Comparison of ENCODE assay signal across 10 cellular contexts in the genomic region with DNA sequence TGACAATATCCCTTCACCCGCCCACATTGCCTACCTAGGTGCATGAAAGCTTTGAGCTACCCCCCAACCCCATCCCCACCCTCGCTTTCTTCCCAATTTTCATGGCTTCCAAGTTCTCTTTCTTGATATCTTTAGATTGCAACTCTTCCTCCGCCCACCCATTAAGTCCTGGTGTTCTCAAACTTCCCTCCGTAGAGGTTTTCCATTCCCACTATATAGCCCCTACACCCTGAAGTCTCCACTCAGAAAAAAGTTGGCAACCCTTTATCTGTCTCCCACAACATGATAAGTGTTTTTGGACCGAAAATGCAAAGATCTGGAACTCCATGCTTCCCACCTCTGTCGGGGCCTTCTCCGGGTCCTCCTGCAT. TPM values are rescaled to one million over a fixed set of nuclear protein-coding genes. Genes with fewer than 3 reads are reported as not detected.
A peak's percentile ranks its signal among the peaks of the same experiment; 100 is the strongest.
DNase-seq lines count a peak whose midpoint lies in the region; TF ChIP-seq lines count a peak whose summit lies in the region.
"Had no signal": no experiment of that assay in that cellular context is flagged by ENCODE, and none has a peak within 500 bp of the region (broad histone marks: within the 10 kb centered on the region; RNA-seq: fewer than 3 reads in every experiment).

No MANE protein-coding gene starts in this region.

- no peaks in the 10 kb centered on the region for H3K9me3 Mint-ChIP-seq in activated naive CD8-positive, alpha-beta T cell treated with anti-CD3 and anti-CD28 coated beads for 36 hours

- H3K27me3 ChIP-seq in iPS-20b (ENCODE audit: insufficient read depth, low read length) = no peaks in the 10 kb centered on the region
- H3K27me3 ChIP-seq in stomach = no peaks in the 10 kb centered on the region

- 19 to 26% (median 21%) methylated on average over 7 of the region's 7 CpGs for WGBS in stomach, 5 donors

- intact Hi-C loops in stomach (cut with DNase I; ENCODE audit: low total_unique reads) = no loop called here

- DNase-seq in DMS 273 (lab: John Stamatoyannopoulos, UW; ENCODE audit: unreplicated experiment) (peak; percentile 46), DMS 273 treated with DMSO at 0.1 percent for 48 hours (lab: John Stamatoyannopoulos, UW) (no peak), stomach (no peak), NOMO-1 (lab: John Stamatoyannopoulos, UW; ENCODE audit: unreplicated experiment in 2 of 2) (no peak), AG08395 (ENCODE audit: low spot score) (no peak), HuH-7.5 (ENCODE audit: low spot score) (no peak)
- no peak for DNase-seq in activated naive CD8-positive, alpha-beta T cell treated with anti-CD3 and anti-CD28 coated beads for 36 hours

- no peak for TF ChIP-seq EP300 in stomach (IDR thresholded peaks at IDR 0.05)

- no peak for TF ChIP-seq POLR2A in stomach (IDR thresholded peaks at IDR 0.05)

- no peaks in the 10 kb centered on the region for H3K9me3 ChIP-seq in iPS-20b (ENCODE audit: insufficient read depth, low read depth, low read length)
- H3K9me3 ChIP-seq in stomach = no peaks in the 10 kb centered on the region

- peak overlapping the region; percentile 71 for H3K4me3 ChIP-seq in iPS-20b (ENCODE audit: low read length)
- H3K4me3 ChIP-seq in stomach = peak overlapping the region; percentile 54 to 85 (median 69)

- H3K9ac ChIP-seq in iPS-20b (ENCODE audit: low read depth, low read length) = peak overlapping the region; percentile 40; the same call in 1 of the 2 replicates

- H3K4me3 Mint-ChIP-seq in activated naive CD8-positive, alpha-beta T cell treated with anti-CD3 and anti-CD28 coated beads for 36 hours = peak overlapping the region; percentile 87

- TF ChIP-seq CTCF in stomach (IDR thresholded peaks at IDR 0.05) = no peak

- H3K36me3 ChIP-seq in iPS-20b (ENCODE audit: insufficient read depth, low read depth, low read length) = no peaks in the 10 kb centered on the region
- H3K36me3 ChIP-seq in stomach = peaks cover under 1 to 4% (median 2%) of the 10 kb centered on the region in 4 donors

- peaks cover 8% of the 10 kb centered on the region for H3K36me3 Mint-ChIP-seq in activated naive CD8-positive, alpha-beta T cell treated with anti-CD3 and anti-CD28 coated beads for 36 hours

- H3K4me1 Mint-ChIP-seq in activated naive CD8-positive, alpha-beta T cell treated with anti-CD3 and anti-CD28 coated beads for 36 hours = peaks cover 9% of the 10 kb centered on the region

- H3K27me3 Mint-ChIP-seq in activated naive CD8-positive, alpha-beta T cell treated with anti-CD3 and anti-CD28 coated beads for 36 hours = no peaks in the 10 kb centered on the region

- no peaks in the 10 kb centered on the region; the same call in 1 of the 2 replicates for H3K4me1 ChIP-seq in iPS-20b (ENCODE audit: insufficient read depth, low read length)
- H3K4me1 ChIP-seq in stomach = peaks cover 9 to 30% (median 19%) of the 10 kb centered on the region in 4 donors

- no peak overlapping the region for H3K27ac ChIP-seq in iPS-20b (ENCODE audit: low read length)
- H3K27ac ChIP-seq in stomach = peak overlapping the region; percentile 89 to 96 (median 94)

- H3K27ac Mint-ChIP-seq in activated naive CD8-positive, alpha-beta T cell treated with anti-CD3 and anti-CD28 coated beads for 36 hours = peak overlapping the region; percentile 72

RNA-seq across cellular contexts. Expression of gene ZNF70, which starts 0.6 kb away (rescaled TPM):
- total RNA-seq in activated naive CD8-positive, alpha-beta T cell treated with anti-CD3 and anti-CD28 coated beads for 36 hours = 1 to 10 TPM; 1.9 to 2.4 TPM
- total RNA-seq in stomach = 1 to 10 TPM in 4 of 5 donors, under 1 TPM in 1; 0.87 to 9.4 (median 4.5) TPM
- under 1 TPM; 0.58 to 0.68 (median 0.61) TPM for polyA plus RNA-seq in stomach

RNA-seq across cellular contexts. Expression of gene VPREB3, which starts 3.9 kb away (rescaled TPM):
- under 1 TPM in 1 of 2 experiments, not detected in 1; 0.48 TPM for total RNA-seq in activated naive CD8-positive, alpha-beta T cell treated with anti-CD3 and anti-CD28 coated beads for 36 hours
- total RNA-seq in stomach = not detected
- polyA plus RNA-seq in stomach = 1 to 10 TPM; 1.1 to 8.7 (median 7.8) TPM
- total RNA-seq: glomerular endothelial cell, M059J had no signal

RNA-seq across cellular contexts. Expression of gene C22orf15, which starts 12.4 kb away (rescaled TPM):
- total RNA-seq in activated naive CD8-positive, alpha-beta T cell treated with anti-CD3 and anti-CD28 coated beads for 36 hours = under 1 TPM; 0.33 to 0.74 TPM
- total RNA-seq in stomach = not detected
- polyA plus RNA-seq in stomach = under 1 TPM in 1 of 3 donors, not detected in 2; 0.05 TPM
- total RNA-seq: M059J had no signal

RNA-seq across cellular contexts. Expression of gene CHCHD10, which starts 17.4 kb away (rescaled TPM):
- total RNA-seq in activated naive CD8-positive, alpha-beta T cell treated with anti-CD3 and anti-CD28 coated beads for 36 hours = 100 to 1,000 TPM; 224 to 241 TPM
- total RNA-seq in stomach = 100 to 1,000 TPM in 1 of 5 donors, 10 to 100 TPM in 2, 1 to 10 TPM in 2; 5.8 to 589 (median 43.2) TPM
- 100 to 1,000 TPM; 159 to 204 (median 168) TPM for polyA plus RNA-seq in stomach

RNA-seq across cellular contexts. Expression of gene MMP11, which starts 22.3 kb away (rescaled TPM):
- total RNA-seq in activated naive CD8-positive, alpha-beta T cell treated with anti-CD3 and anti-CD28 coated beads for 36 hours = under 1 TPM; 0.44 to 0.64 TPM
- 10 to 100 TPM in 1 of 5 donors, 1 to 10 TPM in 2, not detected in 2; 2.3 to 54.2 (median 5.3) TPM for total RNA-seq in stomach
- polyA plus RNA-seq in stomach = 1 to 10 TPM in 2 of 3 donors, under 1 TPM in 1; 0.50 to 2.0 (median 2.0) TPM
